8 cellular contexts compared by ENCODE assay signal in the genomic region with DNA sequence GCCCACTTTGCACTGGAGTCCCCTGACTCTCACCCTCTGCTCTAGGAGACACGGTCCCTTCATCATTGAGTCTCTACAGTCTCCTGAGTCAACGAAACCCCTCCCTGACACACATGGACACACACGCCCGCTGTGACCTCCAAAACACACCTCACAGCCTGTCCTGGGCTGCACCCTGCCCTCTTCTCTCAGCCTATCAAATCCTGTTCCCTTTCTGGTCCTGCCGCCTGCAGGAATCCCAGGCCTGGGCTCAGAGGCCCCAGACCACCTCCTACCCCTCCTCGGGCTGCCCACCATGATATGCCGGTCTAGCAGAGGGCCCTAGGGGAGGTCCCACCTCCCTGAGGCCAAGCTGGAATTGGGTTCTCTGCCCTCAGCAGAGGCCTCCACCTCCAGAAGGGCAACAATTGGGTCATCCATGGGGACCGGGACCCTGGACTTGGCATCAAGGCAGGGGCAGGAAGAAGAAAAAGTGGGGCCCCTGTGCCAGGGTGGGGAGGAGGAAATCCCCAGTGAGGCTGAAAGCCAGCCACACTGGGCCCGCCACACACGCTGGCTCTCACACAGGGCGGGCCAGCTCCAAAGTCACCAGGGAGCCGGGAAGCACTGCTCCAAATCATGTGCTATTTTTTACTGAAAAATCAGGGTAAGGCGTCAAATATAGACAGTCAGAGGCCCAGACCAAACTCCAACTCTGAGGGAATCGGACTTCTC. TPM values are rescaled to one million over a fixed set of nuclear protein-coding genes. Genes with fewer than 3 reads are reported as not detected.
DNase-seq lines count a peak whose midpoint lies in the region; ATAC-seq, FAIRE-seq and TF ChIP-seq lines count a peak whose summit lies in the region.

No MANE protein-coding gene starts in this region.

- dilution Hi-C loops in keratinocyte (cut with MboI; ENCODE audit: extremely low pct_ligation_motif_present, low sequenced_read_pairs) = no loop called here

- H3K36me3 Mint-ChIP-seq in GM23338 (ENCODE audit: low read depth) = peaks cover 19% of the 10 kb centered on the region
- no peaks in the 10 kb centered on the region for H3K36me3 Mint-ChIP-seq in activated naive CD8-positive, alpha-beta T cell

- FAIRE-seq in keratinocyte (lab: Jason Lieb, UNC) = no peak

- H3K4me3 Mint-ChIP-seq in GM23338 = peak overlapping the region; percentile 39
- peak overlapping the region; percentile 95 for H3K4me3 Mint-ChIP-seq in activated naive CD8-positive, alpha-beta T cell
- H3K4me3 Mint-ChIP-seq in stimulated activated naive CD8-positive, alpha-beta T cell treated with anti-CD3 and anti-CD28 coated beads, Interleukin-15, amount 100 ng/mL, for 72 hours = peak overlapping the region; percentile 86 to 98

- H2AFZ ChIP-seq in GM23338 (no peak overlapping the region), keratinocyte (ENCODE audit: control insufficient read depth, low read length) (no peak overlapping the region)

- H3K36me3 ChIP-seq in GM23338 (ENCODE audit: insufficient read depth) (no peaks in the 10 kb centered on the region), keratinocyte (ENCODE audit: control insufficient read depth in 2 of 2, extremely low read depth in 1 of 2, insufficient read depth in 2 of 2, low read length in 2 of 2) (peaks cover 24 to 32% of the 10 kb centered on the region in 2 experiments)

- H3K9me1 ChIP-seq in keratinocyte (ENCODE audit: control insufficient read depth, extremely low read depth, insufficient read depth, low read length) = peaks cover 4% of the 10 kb centered on the region

- H3K9ac ChIP-seq in keratinocyte (ENCODE audit: control insufficient read depth, extremely low read depth, insufficient read depth, low read length) = peak overlapping the region; percentile 67

- no peak for TF ChIP-seq CTCF in GM23338 (conservative IDR thresholded peaks at IDR 0.05; ENCODE audit: low read depth in 2 of 2)
- TF ChIP-seq CTCF in keratinocyte (optimal IDR thresholded peaks at IDR 0.05 in 1 of 3, IDR thresholded peaks at IDR 0.05 in 1 of 3, conservative IDR thresholded peaks at IDR 0.05 in 1 of 3; ENCODE audit: extremely low read depth in 1 of 3, insufficient read depth in 2 of 3, low read length in 3 of 3) = no peak

- H3F3A ChIP-seq in GM23338 (replicated peaks; ENCODE audit: low read depth) = peaks cover 5% of the 10 kb centered on the region; the same call in 1 of the 2 replicates

- H3K4me1 ChIP-seq in GM23338 (ENCODE audit: insufficient read depth) (peaks cover 21% of the 10 kb centered on the region), keratinocyte (ENCODE audit: control insufficient read depth, extremely low read depth, insufficient read depth, low read length) (peaks cover 34% of the 10 kb centered on the region)

- peaks cover 30% of the 10 kb centered on the region for H3K27me3 Mint-ChIP-seq in GM23338 (ENCODE audit: insufficient read depth, low read depth, poor library complexity)
- no peaks in the 10 kb centered on the region for H3K27me3 Mint-ChIP-seq in activated naive CD8-positive, alpha-beta T cell
- no peaks in the 10 kb centered on the region for H3K27me3 Mint-ChIP-seq in stimulated activated naive CD8-positive, alpha-beta T cell treated with anti-CD3 and anti-CD28 coated beads, Interleukin-15, amount 100 ng/mL, for 72 hours

- H3K27ac ChIP-seq in GM23338 (ENCODE audit: low read depth) (no peak overlapping the region), keratinocyte (ENCODE audit: control insufficient read depth, insufficient read depth, low read length) (no peak overlapping the region)

- H4K20me1 ChIP-seq in GM23338 (replicated peaks; ENCODE audit: insufficient read depth) (no peaks in the 10 kb centered on the region), keratinocyte (ENCODE audit: control insufficient read depth, extremely low read depth, insufficient read depth, low read length) (peaks cover 32% of the 10 kb centered on the region)

- H3K27ac Mint-ChIP-seq in GM23338 = 0 out of 2 replicates have a peak overlapping the region, but pooled peaks have one; percentile 58
- H3K27ac Mint-ChIP-seq in activated naive CD8-positive, alpha-beta T cell = peak overlapping the region; percentile 86
- peak overlapping the region; percentile 89 to 97 for H3K27ac Mint-ChIP-seq in stimulated activated naive CD8-positive, alpha-beta T cell treated with anti-CD3 and anti-CD28 coated beads, Interleukin-15, amount 100 ng/mL, for 72 hours

- H3K4me3 ChIP-seq in GM23338 (peak overlapping the region; percentile 87; the same call in 1 of the 2 replicates), keratinocyte (ENCODE audit: control insufficient read depth in 2 of 3, extremely low read depth in 1 of 3, insufficient read depth in 2 of 3, low read depth in 1 of 3, low read length in 3 of 3) (peak overlapping the region; percentile 6 to 88 (median 70))

- DNase-seq in GM23338 (ENCODE audit: low spot score) (no peak), keratinocyte (ENCODE audit: low read depth, low spot score) (no peak), NOMO-1 treated with dmso at 0.1 percent for 144 hours (lab: John Stamatoyannopoulos, UW; ENCODE audit: unreplicated experiment) (no peak), KBM-7 (no peak), islet precursor cell (no peak)
- no peak for DNase-seq in stimulated activated naive CD8-positive, alpha-beta T cell treated with anti-CD3 and anti-CD28 coated beads, Interleukin-15, amount 100 ng/mL, for 72 hours

- no peaks in the 10 kb centered on the region for H3K9me3 Mint-ChIP-seq in GM23338
- no peaks in the 10 kb centered on the region for H3K9me3 Mint-ChIP-seq in activated naive CD8-positive, alpha-beta T cell (ENCODE audit: low read depth)
- no peaks in the 10 kb centered on the region for H3K9me3 Mint-ChIP-seq in stimulated activated naive CD8-positive, alpha-beta T cell treated with anti-CD3 and anti-CD28 coated beads, Interleukin-15, amount 100 ng/mL, for 72 hours

- peaks cover 39% of the 10 kb centered on the region for H3K4me1 Mint-ChIP-seq in GM23338
- peaks cover 64% of the 10 kb centered on the region for H3K4me1 Mint-ChIP-seq in activated naive CD8-positive, alpha-beta T cell (ENCODE audit: low read depth)
- peaks cover 63% of the 10 kb centered on the region for H3K4me1 Mint-ChIP-seq in stimulated activated naive CD8-positive, alpha-beta T cell treated with anti-CD3 and anti-CD28 coated beads, Interleukin-15, amount 100 ng/mL, for 72 hours

- H3K9me2 ChIP-seq in GM23338 (ENCODE audit: insufficient read depth) = no peaks in the 10 kb centered on the region

- ATAC-seq in GM23338 (no peak), GM19397 (IDR thresholded peaks at IDR 0.05; ENCODE audit: unreplicated experiment) (no peak)
- ATAC-seq in stimulated activated naive CD8-positive, alpha-beta T cell treated with anti-CD3 and anti-CD28 coated beads, Interleukin-15, amount 100 ng/mL, for 72 hours = no peak

- H3K79me2 ChIP-seq in GM23338 (replicated peaks; ENCODE audit: insufficient read depth) (no peaks in the 10 kb centered on the region), keratinocyte (ENCODE audit: control insufficient read depth, insufficient read depth, low read length) (peaks cover 59% of the 10 kb centered on the region)

- H3K4me2 ChIP-seq in GM23338 (peak overlapping the region; percentile 94), keratinocyte (ENCODE audit: control insufficient read depth, extremely low read depth, insufficient read depth, low read depth, low read length) (peak overlapping the region; percentile 94)

- no peaks in the 10 kb centered on the region for H3K9me3 ChIP-seq in keratinocyte (ENCODE audit: control insufficient read depth, low read depth, low read length)

- peaks cover 30% of the 10 kb centered on the region for H3K27me3 ChIP-seq in GM23338 (ENCODE audit: insufficient read depth)
- no peaks in the 10 kb centered on the region for H3K27me3 ChIP-seq in keratinocyte (ENCODE audit: control insufficient read depth, extremely low read depth, insufficient read depth, low read length)

- in situ Hi-C loops in KBM-7 (cut with MboI; ENCODE audit: low pct_unique_long_range_greater_than_20kb, low sequenced_read_pairs) = no loop called here

RNA-seq across cellular contexts. Expression of a gene that starts 3.4 kb away (rescaled TPM):
- total RNA-seq in GM23338 (2014; rRNA removed; shearing (Covaris generic)) = 10.1 and 10.5 TPM in 2 replicates
- 1.9 and 2.1 TPM in 2 replicates for polyA plus RNA-seq in GM23338 (2016; fragmentation: Nextera tagmentation; extraction: Ambion mirVana)
- polyA plus RNA-seq in keratinocyte = 15.2 to 18.2 TPM (median 16.1 TPM) in 3 replicates
- 22.8 TPM for polyA plus RNA-seq in keratinocyte (2011; ENCODE audit: low read depth)
- 8.3 and 13.7 TPM in 2 replicates for polyA plus RNA-seq in keratinocyte (2011; cell fraction: cytosol; rRNA removed)
- polyA plus RNA-seq in keratinocyte (2011; cell fraction: nucleus; rRNA removed) = 28.4 and 30.6 TPM in 2 replicates
- polyA plus RNA-seq in keratinocyte (2012; ENCODE audit: low replicate concordance) = 14.4 and 28.8 TPM in 2 replicates
- polyA minus RNA-seq in keratinocyte = 16.8 to 19.3 TPM (median 18.8 TPM) in 3 replicates
- polyA minus RNA-seq in keratinocyte (2011; cell fraction: cytosol; rRNA and poly(A)+ RNA removed) = 31.7 TPM
- 12.8 and 15.4 TPM in 2 replicates for polyA minus RNA-seq in keratinocyte (2011; cell fraction: nucleus; rRNA and poly(A)+ RNA removed)

RNA-seq across cellular contexts. Expression of a gene that starts 17.1 kb away (rescaled TPM):
- total RNA-seq in GM23338 (2014; rRNA removed; shearing (Covaris generic)) = 1.3 and 4.7 TPM in 2 replicates
- polyA plus RNA-seq in GM23338 (2016; fragmentation: Nextera tagmentation; extraction: Ambion mirVana) (0.70 and 0.97 TPM in 2 replicates), keratinocyte (0.02 to 0.06 TPM in 2 of 3 replicates, not detected in the other)
- polyA plus RNA-seq in keratinocyte (2011; ENCODE audit: low read depth) = not detected
- polyA plus RNA-seq in keratinocyte (2011; cell fraction: cytosol; rRNA removed) = 0.06 TPM in 1 of 2 replicates, not detected in the other
- 0.10 and 0.24 TPM in 2 replicates for polyA plus RNA-seq in keratinocyte (2011; cell fraction: nucleus; rRNA removed)
- 0.08 and 0.16 TPM in 2 replicates for polyA plus RNA-seq in keratinocyte (2012; ENCODE audit: low replicate concordance)
- polyA minus RNA-seq in keratinocyte = not detected in 3 replicates
- not detected for polyA minus RNA-seq in keratinocyte (2011; cell fraction: cytosol; rRNA and poly(A)+ RNA removed)
- not detected in 2 replicates for polyA minus RNA-seq in keratinocyte (2011; cell fraction: nucleus; rRNA and poly(A)+ RNA removed)

RNA-seq across cellular contexts. Expression of a gene that starts 18.7 kb away (rescaled TPM):
- total RNA-seq in GM23338 (2014; rRNA removed; shearing (Covaris generic)) = not detected in 2 replicates
- 0.19 TPM in 1 of 2 replicates, not detected in the other for polyA plus RNA-seq in GM23338 (2016; fragmentation: Nextera tagmentation; extraction: Ambion mirVana)
- polyA plus RNA-seq in keratinocyte = not detected in 3 replicates
- polyA plus RNA-seq in keratinocyte (2011; ENCODE audit: low read depth) = not detected
- polyA plus RNA-seq in keratinocyte (2011; cell fraction: cytosol; rRNA removed) = not detected in 2 replicates
- not detected in 2 replicates for polyA plus RNA-seq in keratinocyte (2011; cell fraction: nucleus; rRNA removed)
- not detected in 2 replicates for polyA plus RNA-seq in keratinocyte (2012; ENCODE audit: low replicate concordance)
- polyA minus RNA-seq in keratinocyte = not detected in 3 replicates
- not detected for polyA minus RNA-seq in keratinocyte (2011; cell fraction: cytosol; rRNA and poly(A)+ RNA removed)
- polyA minus RNA-seq in keratinocyte (2011; cell fraction: nucleus; rRNA and poly(A)+ RNA removed) = not detected in 2 replicates

RNA-seq across cellular contexts. Expression of a gene that starts 51.9 kb away (rescaled TPM):
- total RNA-seq in GM23338 (2014; rRNA removed; shearing (Covaris generic)) = 11.4 and 15.9 TPM in 2 replicates
- polyA plus RNA-seq in GM23338 (2016; fragmentation: Nextera tagmentation; extraction: Ambion mirVana) (12.0 and 13.2 TPM in 2 replicates), keratinocyte (7.5 to 24.1 TPM (median 8.6 TPM) in 3 replicates)
- 2.1 TPM for polyA plus RNA-seq in keratinocyte (2011; ENCODE audit: low read depth)
- 19.2 and 30.7 TPM in 2 replicates for polyA plus RNA-seq in keratinocyte (2011; cell fraction: cytosol; rRNA removed)
- polyA plus RNA-seq in keratinocyte (2011; cell fraction: nucleus; rRNA removed) = 21.7 and 30.4 TPM in 2 replicates
- polyA plus RNA-seq in keratinocyte (2012; ENCODE audit: low replicate concordance) = 5.9 and 11.2 TPM in 2 replicates
- polyA minus RNA-seq in keratinocyte = 21.8 to 28.3 TPM (median 21.9 TPM) in 3 replicates
- polyA minus RNA-seq in keratinocyte (2011; cell fraction: cytosol; rRNA and poly(A)+ RNA removed) = 18.8 TPM
- 11.7 and 14.0 TPM in 2 replicates for polyA minus RNA-seq in keratinocyte (2011; cell fraction: nucleus; rRNA and poly(A)+ RNA removed)

RNA-seq across cellular contexts. Expression of a gene that starts 54.3 kb away (rescaled TPM):
- total RNA-seq in GM23338 (2014; rRNA removed; shearing (Covaris generic)) = 27.9 and 34.3 TPM in 2 replicates
- polyA plus RNA-seq in GM23338 (2016; fragmentation: Nextera tagmentation; extraction: Ambion mirVana) (21.2 and 22.4 TPM in 2 replicates), keratinocyte (0.55 to 2.3 TPM (median 1.4 TPM) in 3 replicates)
- polyA plus RNA-seq in keratinocyte (2011; ENCODE audit: low read depth) = 8.2 TPM
- polyA plus RNA-seq in keratinocyte (2011; cell fraction: cytosol; rRNA removed) = 0.72 and 2.0 TPM in 2 replicates
- polyA plus RNA-seq in keratinocyte (2011; cell fraction: nucleus; rRNA removed) = 13.9 and 21.5 TPM in 2 replicates
- polyA plus RNA-seq in keratinocyte (2012; ENCODE audit: low replicate concordance) = 3.5 and 14.3 TPM in 2 replicates
- polyA minus RNA-seq in keratinocyte = 2.0 to 28.2 TPM (median 4.1 TPM) in 3 replicates
- polyA minus RNA-seq in keratinocyte (2011; cell fraction: cytosol; rRNA and poly(A)+ RNA removed) = 6.5 TPM
- polyA minus RNA-seq in keratinocyte (2011; cell fraction: nucleus; rRNA and poly(A)+ RNA removed) = 9.9 and 10.6 TPM in 2 replicates

Comparison
In these comparisons a context has a peak if more than half of its experiments do, and no peak if none do; other contexts are left out.
1. H3K4me3 Mint-ChIP-seq: peak in every context shown above with its lines; median percentile 95 in activated naive CD8-positive, alpha-beta T cell; 92 in stimulated activated naive CD8-positive, alpha-beta T cell treated with anti-CD3 and anti-CD28 coated beads, Interleukin-15, amount 100 ng/mL, for 72 hours; 39 in GM23338.